1 cellular context compared by ENCODE assay signal in the genomic region with DNA sequence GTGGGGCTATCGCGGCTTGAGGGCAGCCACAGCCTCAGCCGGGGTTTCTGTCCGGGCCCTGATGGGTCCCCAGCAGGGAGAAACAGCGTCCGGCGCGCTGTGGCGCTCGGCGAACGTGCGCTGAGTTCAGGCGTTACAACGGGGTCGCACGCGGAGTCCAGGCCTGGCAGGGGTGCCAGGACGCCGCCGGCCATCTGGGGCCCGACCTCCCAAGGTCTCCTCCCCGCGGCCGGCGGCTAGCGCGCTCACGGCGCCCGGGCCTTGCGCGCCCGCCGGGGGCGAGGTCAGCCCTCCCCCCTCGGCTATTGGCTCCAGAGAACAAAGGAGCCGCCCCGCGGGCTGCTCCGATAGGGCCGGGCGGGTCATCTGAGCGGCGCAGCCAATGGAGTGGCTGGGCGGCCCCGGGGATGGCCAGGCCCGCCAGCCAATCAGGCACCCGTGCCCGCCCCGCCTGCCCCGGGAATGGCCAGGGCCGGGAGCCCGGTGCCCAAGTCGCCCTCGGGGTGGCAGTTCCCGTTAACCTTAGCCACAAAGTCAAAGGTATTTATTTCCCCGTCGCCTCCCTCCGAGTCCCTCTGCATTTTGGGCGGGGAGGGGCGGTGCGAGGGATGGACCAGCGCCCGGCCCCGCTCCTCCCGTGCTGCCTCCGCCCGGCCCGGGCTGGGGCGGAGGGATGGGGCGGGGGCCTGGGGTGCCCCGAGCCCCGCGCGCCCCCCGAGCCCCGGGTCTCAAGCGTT.
TF ChIP-seq lines count a peak whose summit lies in the region.

A gene (plus strand): TSS at position 478 of the 737 bp plus-strand sequence. CDS start 9,141 bp downstream, outside the sequence.

TF ChIP-seq in K562, 482 proteins besides CTCF, POLR2A, EP300 and RAD21 (continued from another document and continues in another):
- TF ChIP-seq, protein P1, sequence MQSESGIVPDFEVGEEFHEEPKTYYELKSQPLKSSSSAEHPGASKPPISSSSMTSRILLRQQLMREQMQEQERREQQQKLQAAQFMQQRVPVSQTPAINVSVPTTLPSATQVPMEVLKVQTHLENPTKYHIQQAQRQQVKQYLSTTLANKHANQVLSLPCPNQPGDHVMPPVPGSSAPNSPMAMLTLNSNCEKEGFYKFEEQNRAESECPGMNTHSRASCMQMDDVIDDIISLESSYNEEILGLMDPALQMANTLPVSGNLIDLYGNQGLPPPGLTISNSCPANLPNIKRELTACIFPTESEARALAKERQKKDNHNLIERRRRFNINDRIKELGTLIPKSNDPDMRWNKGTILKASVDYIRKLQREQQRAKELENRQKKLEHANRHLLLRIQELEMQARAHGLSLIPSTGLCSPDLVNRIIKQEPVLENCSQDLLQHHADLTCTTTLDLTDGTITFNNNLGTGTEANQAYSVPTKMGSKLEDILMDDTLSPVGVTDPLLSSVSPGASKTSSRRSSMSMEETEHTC (IDR thresholded peaks at IDR 0.05): no peak
- TF ChIP-seq, protein P2, sequence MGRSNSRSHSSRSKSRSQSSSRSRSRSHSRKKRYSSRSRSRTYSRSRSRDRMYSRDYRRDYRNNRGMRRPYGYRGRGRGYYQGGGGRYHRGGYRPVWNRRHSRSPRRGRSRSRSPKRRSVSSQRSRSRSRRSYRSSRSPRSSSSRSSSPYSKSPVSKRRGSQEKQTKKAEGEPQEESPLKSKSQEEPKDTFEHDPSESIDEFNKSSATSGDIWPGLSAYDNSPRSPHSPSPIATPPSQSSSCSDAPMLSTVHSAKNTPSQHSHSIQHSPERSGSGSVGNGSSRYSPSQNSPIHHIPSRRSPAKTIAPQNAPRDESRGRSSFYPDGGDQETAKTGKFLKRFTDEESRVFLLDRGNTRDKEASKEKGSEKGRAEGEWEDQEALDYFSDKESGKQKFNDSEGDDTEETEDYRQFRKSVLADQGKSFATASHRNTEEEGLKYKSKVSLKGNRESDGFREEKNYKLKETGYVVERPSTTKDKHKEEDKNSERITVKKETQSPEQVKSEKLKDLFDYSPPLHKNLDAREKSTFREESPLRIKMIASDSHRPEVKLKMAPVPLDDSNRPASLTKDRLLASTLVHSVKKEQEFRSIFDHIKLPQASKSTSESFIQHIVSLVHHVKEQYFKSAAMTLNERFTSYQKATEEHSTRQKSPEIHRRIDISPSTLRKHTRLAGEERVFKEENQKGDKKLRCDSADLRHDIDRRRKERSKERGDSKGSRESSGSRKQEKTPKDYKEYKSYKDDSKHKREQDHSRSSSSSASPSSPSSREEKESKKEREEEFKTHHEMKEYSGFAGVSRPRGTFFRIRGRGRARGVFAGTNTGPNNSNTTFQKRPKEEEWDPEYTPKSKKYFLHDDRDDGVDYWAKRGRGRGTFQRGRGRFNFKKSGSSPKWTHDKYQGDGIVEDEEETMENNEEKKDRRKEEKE (IDR thresholded peaks at IDR 0.05; ENCODE audit: borderline replicate concordance in 1 of 2, control insufficient read depth in 1 of 2, low read depth in 2 of 2, low read length in 1 of 2): no peak
- TF ChIP-seq CBX5 (IDR thresholded peaks at IDR 0.05; ENCODE audit: borderline replicate concordance, low read depth) (no peak), TEAD2 (tag; IDR thresholded peaks at IDR 0.05) (no peak), PTTG1 (tag; IDR thresholded peaks at IDR 0.05; ENCODE audit: low read depth) (no peak), TCF7 (IDR thresholded peaks at IDR 0.05; ENCODE audit: borderline replicate concordance) (peak; percentile 97), PRPF4 (IDR thresholded peaks at IDR 0.05; ENCODE audit: insufficient read depth, low read depth, low read length, poor library complexity, severe bottlenecking) (no peak), ZNF197 (CRISPR knock-in tag; IDR thresholded peaks at IDR 0.05; ENCODE audit: low read depth) (no peak), SP1 (CRISPR knock-in tag; IDR thresholded peaks at IDR 0.05) (peak; percentile 90), POLR2AphosphoS5 (IDR thresholded peaks at IDR 0.05; ENCODE audit: control insufficient read depth, insufficient read depth, low read depth, low read length) (peak; percentile 82; the same call in 1 of the 2 replicates), U2AF2 (optimal IDR thresholded peaks at IDR 0.05; ENCODE audit: low read depth, low read length) (no peak), NR3C1 (CRISPR knock-in tag; IDR thresholded peaks at IDR 0.05) (no peak), ZFX (CRISPR knock-in tag; IDR thresholded peaks at IDR 0.05) (peak; percentile 93), ZNF408 (CRISPR knock-in tag; IDR thresholded peaks at IDR 0.05; ENCODE audit: low read depth) (no peak), KLF6 (CRISPR knock-in tag; IDR thresholded peaks at IDR 0.05; ENCODE audit: borderline replicate concordance) (no peak), BRF1 (IDR thresholded peaks at IDR 0.05; ENCODE audit: borderline replicate concordance, extremely low read depth, insufficient read length) (no peak), POLR2G (IDR thresholded peaks at IDR 0.05; ENCODE audit: low read depth, low read length) (peak; percentile 97), ZNF143 (CRISPR knock-in tag; IDR thresholded peaks at IDR 0.05) (no peak), MYC (IDR thresholded peaks at IDR 0.05; ENCODE audit: low read depth, low read length) (peak; percentile 81), MYC (CRISPR knock-in tag; IDR thresholded peaks at IDR 0.05; ENCODE audit: borderline replicate concordance, low read depth) (no peak)
- TF ChIP-seq, protein P3, sequence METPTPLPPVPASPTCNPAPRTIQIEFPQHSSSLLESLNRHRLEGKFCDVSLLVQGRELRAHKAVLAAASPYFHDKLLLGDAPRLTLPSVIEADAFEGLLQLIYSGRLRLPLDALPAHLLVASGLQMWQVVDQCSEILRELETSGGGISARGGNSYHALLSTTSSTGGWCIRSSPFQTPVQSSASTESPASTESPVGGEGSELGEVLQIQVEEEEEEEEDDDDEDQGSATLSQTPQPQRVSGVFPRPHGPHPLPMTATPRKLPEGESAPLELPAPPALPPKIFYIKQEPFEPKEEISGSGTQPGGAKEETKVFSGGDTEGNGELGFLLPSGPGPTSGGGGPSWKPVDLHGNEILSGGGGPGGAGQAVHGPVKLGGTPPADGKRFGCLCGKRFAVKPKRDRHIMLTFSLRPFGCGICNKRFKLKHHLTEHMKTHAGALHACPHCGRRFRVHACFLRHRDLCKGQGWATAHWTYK (CRISPR knock-in tag; IDR thresholded peaks at IDR 0.05): peak; percentile 71
- TF ChIP-seq, protein P4, sequence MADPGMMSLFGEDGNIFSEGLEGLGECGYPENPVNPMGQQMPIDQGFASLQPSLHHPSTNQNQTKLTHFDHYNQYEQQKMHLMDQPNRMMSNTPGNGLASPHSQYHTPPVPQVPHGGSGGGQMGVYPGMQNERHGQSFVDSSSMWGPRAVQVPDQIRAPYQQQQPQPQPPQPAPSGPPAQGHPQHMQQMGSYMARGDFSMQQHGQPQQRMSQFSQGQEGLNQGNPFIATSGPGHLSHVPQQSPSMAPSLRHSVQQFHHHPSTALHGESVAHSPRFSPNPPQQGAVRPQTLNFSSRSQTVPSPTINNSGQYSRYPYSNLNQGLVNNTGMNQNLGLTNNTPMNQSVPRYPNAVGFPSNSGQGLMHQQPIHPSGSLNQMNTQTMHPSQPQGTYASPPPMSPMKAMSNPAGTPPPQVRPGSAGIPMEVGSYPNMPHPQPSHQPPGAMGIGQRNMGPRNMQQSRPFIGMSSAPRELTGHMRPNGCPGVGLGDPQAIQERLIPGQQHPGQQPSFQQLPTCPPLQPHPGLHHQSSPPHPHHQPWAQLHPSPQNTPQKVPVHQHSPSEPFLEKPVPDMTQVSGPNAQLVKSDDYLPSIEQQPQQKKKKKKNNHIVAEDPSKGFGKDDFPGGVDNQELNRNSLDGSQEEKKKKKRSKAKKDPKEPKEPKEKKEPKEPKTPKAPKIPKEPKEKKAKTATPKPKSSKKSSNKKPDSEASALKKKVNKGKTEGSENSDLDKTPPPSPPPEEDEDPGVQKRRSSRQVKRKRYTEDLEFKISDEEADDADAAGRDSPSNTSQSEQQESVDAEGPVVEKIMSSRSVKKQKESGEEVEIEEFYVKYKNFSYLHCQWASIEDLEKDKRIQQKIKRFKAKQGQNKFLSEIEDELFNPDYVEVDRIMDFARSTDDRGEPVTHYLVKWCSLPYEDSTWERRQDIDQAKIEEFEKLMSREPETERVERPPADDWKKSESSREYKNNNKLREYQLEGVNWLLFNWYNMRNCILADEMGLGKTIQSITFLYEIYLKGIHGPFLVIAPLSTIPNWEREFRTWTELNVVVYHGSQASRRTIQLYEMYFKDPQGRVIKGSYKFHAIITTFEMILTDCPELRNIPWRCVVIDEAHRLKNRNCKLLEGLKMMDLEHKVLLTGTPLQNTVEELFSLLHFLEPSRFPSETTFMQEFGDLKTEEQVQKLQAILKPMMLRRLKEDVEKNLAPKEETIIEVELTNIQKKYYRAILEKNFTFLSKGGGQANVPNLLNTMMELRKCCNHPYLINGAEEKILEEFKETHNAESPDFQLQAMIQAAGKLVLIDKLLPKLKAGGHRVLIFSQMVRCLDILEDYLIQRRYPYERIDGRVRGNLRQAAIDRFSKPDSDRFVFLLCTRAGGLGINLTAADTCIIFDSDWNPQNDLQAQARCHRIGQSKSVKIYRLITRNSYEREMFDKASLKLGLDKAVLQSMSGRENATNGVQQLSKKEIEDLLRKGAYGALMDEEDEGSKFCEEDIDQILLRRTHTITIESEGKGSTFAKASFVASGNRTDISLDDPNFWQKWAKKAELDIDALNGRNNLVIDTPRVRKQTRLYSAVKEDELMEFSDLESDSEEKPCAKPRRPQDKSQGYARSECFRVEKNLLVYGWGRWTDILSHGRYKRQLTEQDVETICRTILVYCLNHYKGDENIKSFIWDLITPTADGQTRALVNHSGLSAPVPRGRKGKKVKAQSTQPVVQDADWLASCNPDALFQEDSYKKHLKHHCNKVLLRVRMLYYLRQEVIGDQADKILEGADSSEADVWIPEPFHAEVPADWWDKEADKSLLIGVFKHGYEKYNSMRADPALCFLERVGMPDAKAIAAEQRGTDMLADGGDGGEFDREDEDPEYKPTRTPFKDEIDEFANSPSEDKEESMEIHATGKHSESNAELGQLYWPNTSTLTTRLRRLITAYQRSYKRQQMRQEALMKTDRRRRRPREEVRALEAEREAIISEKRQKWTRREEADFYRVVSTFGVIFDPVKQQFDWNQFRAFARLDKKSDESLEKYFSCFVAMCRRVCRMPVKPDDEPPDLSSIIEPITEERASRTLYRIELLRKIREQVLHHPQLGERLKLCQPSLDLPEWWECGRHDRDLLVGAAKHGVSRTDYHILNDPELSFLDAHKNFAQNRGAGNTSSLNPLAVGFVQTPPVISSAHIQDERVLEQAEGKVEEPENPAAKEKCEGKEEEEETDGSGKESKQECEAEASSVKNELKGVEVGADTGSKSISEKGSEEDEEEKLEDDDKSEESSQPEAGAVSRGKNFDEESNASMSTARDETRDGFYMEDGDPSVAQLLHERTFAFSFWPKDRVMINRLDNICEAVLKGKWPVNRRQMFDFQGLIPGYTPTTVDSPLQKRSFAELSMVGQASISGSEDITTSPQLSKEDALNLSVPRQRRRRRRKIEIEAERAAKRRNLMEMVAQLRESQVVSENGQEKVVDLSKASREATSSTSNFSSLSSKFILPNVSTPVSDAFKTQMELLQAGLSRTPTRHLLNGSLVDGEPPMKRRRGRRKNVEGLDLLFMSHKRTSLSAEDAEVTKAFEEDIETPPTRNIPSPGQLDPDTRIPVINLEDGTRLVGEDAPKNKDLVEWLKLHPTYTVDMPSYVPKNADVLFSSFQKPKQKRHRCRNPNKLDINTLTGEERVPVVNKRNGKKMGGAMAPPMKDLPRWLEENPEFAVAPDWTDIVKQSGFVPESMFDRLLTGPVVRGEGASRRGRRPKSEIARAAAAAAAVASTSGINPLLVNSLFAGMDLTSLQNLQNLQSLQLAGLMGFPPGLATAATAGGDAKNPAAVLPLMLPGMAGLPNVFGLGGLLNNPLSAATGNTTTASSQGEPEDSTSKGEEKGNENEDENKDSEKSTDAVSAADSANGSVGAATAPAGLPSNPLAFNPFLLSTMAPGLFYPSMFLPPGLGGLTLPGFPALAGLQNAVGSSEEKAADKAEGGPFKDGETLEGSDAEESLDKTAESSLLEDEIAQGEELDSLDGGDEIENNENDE (IDR thresholded peaks at IDR 0.05; ENCODE audit: low read depth, low read length): no peak
- TF ChIP-seq, protein P5, sequence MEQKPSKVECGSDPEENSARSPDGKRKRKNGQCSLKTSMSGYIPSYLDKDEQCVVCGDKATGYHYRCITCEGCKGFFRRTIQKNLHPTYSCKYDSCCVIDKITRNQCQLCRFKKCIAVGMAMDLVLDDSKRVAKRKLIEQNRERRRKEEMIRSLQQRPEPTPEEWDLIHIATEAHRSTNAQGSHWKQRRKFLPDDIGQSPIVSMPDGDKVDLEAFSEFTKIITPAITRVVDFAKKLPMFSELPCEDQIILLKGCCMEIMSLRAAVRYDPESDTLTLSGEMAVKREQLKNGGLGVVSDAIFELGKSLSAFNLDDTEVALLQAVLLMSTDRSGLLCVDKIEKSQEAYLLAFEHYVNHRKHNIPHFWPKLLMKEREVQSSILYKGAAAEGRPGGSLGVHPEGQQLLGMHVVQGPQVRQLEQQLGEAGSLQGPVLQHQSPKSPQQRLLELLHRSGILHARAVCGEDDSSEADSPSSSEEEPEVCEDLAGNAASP (IDR thresholded peaks at IDR 0.05): no peak
- TF ChIP-seq, protein P6, sequence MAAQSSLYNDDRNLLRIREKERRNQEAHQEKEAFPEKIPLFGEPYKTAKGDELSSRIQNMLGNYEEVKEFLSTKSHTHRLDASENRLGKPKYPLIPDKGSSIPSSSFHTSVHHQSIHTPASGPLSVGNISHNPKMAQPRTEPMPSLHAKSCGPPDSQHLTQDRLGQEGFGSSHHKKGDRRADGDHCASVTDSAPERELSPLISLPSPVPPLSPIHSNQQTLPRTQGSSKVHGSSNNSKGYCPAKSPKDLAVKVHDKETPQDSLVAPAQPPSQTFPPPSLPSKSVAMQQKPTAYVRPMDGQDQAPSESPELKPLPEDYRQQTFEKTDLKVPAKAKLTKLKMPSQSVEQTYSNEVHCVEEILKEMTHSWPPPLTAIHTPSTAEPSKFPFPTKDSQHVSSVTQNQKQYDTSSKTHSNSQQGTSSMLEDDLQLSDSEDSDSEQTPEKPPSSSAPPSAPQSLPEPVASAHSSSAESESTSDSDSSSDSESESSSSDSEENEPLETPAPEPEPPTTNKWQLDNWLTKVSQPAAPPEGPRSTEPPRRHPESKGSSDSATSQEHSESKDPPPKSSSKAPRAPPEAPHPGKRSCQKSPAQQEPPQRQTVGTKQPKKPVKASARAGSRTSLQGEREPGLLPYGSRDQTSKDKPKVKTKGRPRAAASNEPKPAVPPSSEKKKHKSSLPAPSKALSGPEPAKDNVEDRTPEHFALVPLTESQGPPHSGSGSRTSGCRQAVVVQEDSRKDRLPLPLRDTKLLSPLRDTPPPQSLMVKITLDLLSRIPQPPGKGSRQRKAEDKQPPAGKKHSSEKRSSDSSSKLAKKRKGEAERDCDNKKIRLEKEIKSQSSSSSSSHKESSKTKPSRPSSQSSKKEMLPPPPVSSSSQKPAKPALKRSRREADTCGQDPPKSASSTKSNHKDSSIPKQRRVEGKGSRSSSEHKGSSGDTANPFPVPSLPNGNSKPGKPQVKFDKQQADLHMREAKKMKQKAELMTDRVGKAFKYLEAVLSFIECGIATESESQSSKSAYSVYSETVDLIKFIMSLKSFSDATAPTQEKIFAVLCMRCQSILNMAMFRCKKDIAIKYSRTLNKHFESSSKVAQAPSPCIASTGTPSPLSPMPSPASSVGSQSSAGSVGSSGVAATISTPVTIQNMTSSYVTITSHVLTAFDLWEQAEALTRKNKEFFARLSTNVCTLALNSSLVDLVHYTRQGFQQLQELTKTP (IDR thresholded peaks at IDR 0.05; ENCODE audit: low read depth in 1 of 2, partially characterized antibody in 2 of 2): no peak
- TF ChIP-seq, protein P7, sequence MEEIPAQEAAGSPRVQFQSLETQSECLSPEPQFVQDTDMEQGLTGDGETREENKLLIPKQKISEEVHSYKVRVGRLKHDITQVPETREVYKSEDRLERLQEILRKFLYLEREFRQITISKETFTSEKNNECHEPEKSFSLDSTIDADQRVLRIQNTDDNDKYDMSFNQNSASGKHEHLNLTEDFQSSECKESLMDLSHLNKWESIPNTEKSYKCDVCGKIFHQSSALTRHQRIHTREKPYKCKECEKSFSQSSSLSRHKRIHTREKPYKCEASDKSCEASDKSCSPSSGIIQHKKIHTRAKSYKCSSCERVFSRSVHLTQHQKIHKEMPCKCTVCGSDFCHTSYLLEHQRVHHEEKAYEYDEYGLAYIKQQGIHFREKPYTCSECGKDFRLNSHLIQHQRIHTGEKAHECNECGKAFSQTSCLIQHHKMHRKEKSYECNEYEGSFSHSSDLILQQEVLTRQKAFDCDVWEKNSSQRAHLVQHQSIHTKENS (CRISPR knock-in tag; IDR thresholded peaks at IDR 0.05): no peak
